ENCODE assay signal across 12 cellular contexts in the genomic region with DNA sequence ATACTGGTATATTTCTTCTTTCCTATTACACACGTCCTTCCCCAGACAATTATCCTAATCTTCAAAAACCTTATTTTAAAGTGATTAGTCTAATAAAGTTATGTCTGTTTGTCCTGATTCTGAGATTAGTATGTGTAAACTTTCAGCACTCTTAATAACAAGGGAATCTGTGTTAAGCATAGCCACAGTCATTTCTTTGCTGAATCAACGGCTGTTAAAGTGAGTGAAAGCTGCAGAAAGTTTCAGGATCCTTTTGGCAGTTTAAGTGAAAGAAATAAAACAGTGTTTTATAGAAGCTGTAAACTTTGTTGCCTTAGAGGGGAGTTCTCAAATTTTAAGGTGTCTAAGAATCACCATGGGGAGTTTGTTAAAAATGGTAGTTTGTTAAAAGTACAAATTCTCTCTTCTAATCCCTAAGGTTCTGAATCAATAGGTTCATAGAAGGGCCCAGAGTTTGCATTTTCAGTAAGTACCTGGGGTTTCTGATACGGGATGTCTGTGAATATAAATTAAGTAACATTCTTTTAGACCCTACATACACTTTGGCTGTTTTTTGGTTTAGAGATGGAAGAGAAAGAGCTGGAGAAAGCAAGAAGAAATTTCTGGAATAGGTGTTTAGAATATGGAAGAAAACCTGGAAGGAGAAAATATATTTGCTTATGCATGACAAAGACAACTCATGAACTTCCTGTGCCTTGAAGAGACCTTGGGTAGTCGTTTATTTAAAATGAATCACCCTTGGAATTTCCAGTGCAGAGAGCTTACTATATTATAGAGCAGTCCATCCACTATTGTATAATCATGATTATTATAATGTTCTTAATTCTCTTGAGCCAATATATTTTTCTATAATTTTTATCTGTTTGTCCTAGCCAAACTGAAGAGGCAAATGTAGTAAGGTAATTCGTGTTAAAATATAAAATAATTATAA. TPM values are rescaled to one million over a fixed set of nuclear protein-coding genes. Genes with fewer than 3 reads are reported as not detected.
DNase-seq lines count a peak whose midpoint lies in the region; ATAC-seq and TF ChIP-seq lines count a peak whose summit lies in the region.
"Had no signal": no experiment of that assay in that cellular context is flagged by ENCODE, and none has a peak within 500 bp of the region (broad histone marks: within the 10 kb centered on the region; RNA-seq: fewer than 3 reads in every experiment).

No MANE protein-coding gene starts in this region.

- WGBS in stomach, 5 donors, result 37 to 52% (median 46%) methylated on average over 5 of the region's 5 CpGs

- H3K4me1 Mint-ChIP-seq in mesothelial cell of epicardium, result peaks cover 2% of the 10 kb centered on the region

- H3K36me3 Mint-ChIP-seq in mesothelial cell of epicardium, result peaks cover 31% of the 10 kb centered on the region

- no peaks in the 10 kb centered on the region for H3K27me3 ChIP-seq in RWPE2 (ENCODE audit: insufficient read depth, poor library complexity, severe bottlenecking)
- no peaks in the 10 kb centered on the region for H3K27me3 ChIP-seq in stomach
- H3K27me3 ChIP-seq: colonic mucosa had no signal

- H3K27ac Mint-ChIP-seq in mesothelial cell of epicardium, result no peak overlapping the region

- H3K9me3 Mint-ChIP-seq in mesothelial cell of epicardium, result peaks cover 33% of the 10 kb centered on the region

- TF ChIP-seq CTCF in RWPE2 (IDR thresholded peaks at IDR 0.05; ENCODE audit: poor library complexity, severe bottlenecking) (no peak), stomach (IDR thresholded peaks at IDR 0.05) (no peak), mesothelial cell of epicardium (IDR thresholded peaks at IDR 0.05; ENCODE audit: unreplicated experiment) (no peak)

- TF ChIP-seq POLR2A in stomach (IDR thresholded peaks at IDR 0.05), result no peak

- H3K9me3 ChIP-seq in RWPE2 (ENCODE audit: severe bottlenecking), result no peaks in the 10 kb centered on the region
- no peaks in the 10 kb centered on the region for H3K9me3 ChIP-seq in stomach
- H3K9me3 ChIP-seq: colonic mucosa had no signal

- TF ChIP-seq EP300 in stomach (IDR thresholded peaks at IDR 0.05), result no peak

- H3K27ac ChIP-seq in RWPE2 (ENCODE audit: poor library complexity, severe bottlenecking) (peak overlapping the region; percentile 53), stomach (no peak overlapping the region)
- H3K27ac ChIP-seq: colonic mucosa had no signal

- no peaks in the 10 kb centered on the region for H3K27me3 Mint-ChIP-seq in mesothelial cell of epicardium (ENCODE audit: low read depth)

- H3K4me3 ChIP-seq in RWPE2 (ENCODE audit: severe bottlenecking) (no peak overlapping the region), stomach (no peak overlapping the region)
- H3K4me3 ChIP-seq: colonic mucosa had no signal

- H3K36me3 ChIP-seq in RWPE2 (ENCODE audit: low read depth) (no peaks in the 10 kb centered on the region; the same call in 1 of the 2 replicates), stomach (no peaks in the 10 kb centered on the region)
- H3K36me3 ChIP-seq: colonic mucosa had no signal

- no peak overlapping the region for H3K4me3 Mint-ChIP-seq in mesothelial cell of epicardium

- peaks cover 17% of the 10 kb centered on the region for H3K4me1 ChIP-seq in RWPE2 (ENCODE audit: insufficient read depth, poor library complexity, severe bottlenecking)
- peaks cover 0 to 23% (median 16%) of the 10 kb centered on the region in 4 donors for H3K4me1 ChIP-seq in stomach
- H3K4me1 ChIP-seq: colonic mucosa had no signal

- ATAC-seq in GM19324 (IDR thresholded peaks at IDR 0.05; ENCODE audit: low FRiP score, unreplicated experiment), result peak; percentile 62
- peak; percentile 100 for ATAC-seq in RWPE2 (ENCODE audit: low read depth)
- no peak for ATAC-seq in HG03045 (IDR thresholded peaks at IDR 0.05; ENCODE audit: unreplicated experiment)

- DNase-seq in AG20443 (ENCODE audit: low spot score) (peak; percentile 53), RWPE2 (ENCODE audit: low spot score) (no peak), glomerular visceral epithelial cell (ENCODE audit: extremely low spot score) (peak; percentile 61), stomach (no peak), mesothelial cell of epicardium (ENCODE audit: low spot score in 2 of 2, unreplicated experiment in 2 of 2) (no peak), NCI-H69 (lab: John Stamatoyannopoulos, UW) (no peak)
- DNase-seq: activated CD4-positive, CD25-positive, alpha-beta regulatory T cell; colonic mucosa; DMS 273 treated with DMSO at 0.1 percent for 48 hours; NCI-H446 treated with DMSO at 0.1 percent for 48 hours had no signal

- intact Hi-C loops in stomach (cut with DNase I; ENCODE audit: low total_unique reads), result no loop called here

RNA-seq across cellular contexts. Expression of gene SCAMP1, which starts 45.7 kb away (rescaled TPM):
- total RNA-seq in stomach (10 to 100 TPM; 14.6 to 77.3 (median 25.8) TPM), mesothelial cell of epicardium (41.2 to 45.4 TPM (median 43.7 TPM) in 3 replicates)
- polyA plus RNA-seq in stomach, result 10 to 100 TPM in 1 of 3 donors, 1 to 10 TPM in 2; 7.2 to 11.1 (median 7.9) TPM

Comparison
In these comparisons a context has a peak if more than half of its experiments do, and no peak if none do; other contexts are left out.
1. DNase-seq: peak in AG20443 (single experiment) and glomerular visceral epithelial cell (single experiment); none in RWPE2 (single experiment), stomach (single experiment), mesothelial cell of epicardium (0 of 2) and NCI-H69 (single experiment).